1 cellular context compared by ENCODE assay signal in the genomic region with DNA sequence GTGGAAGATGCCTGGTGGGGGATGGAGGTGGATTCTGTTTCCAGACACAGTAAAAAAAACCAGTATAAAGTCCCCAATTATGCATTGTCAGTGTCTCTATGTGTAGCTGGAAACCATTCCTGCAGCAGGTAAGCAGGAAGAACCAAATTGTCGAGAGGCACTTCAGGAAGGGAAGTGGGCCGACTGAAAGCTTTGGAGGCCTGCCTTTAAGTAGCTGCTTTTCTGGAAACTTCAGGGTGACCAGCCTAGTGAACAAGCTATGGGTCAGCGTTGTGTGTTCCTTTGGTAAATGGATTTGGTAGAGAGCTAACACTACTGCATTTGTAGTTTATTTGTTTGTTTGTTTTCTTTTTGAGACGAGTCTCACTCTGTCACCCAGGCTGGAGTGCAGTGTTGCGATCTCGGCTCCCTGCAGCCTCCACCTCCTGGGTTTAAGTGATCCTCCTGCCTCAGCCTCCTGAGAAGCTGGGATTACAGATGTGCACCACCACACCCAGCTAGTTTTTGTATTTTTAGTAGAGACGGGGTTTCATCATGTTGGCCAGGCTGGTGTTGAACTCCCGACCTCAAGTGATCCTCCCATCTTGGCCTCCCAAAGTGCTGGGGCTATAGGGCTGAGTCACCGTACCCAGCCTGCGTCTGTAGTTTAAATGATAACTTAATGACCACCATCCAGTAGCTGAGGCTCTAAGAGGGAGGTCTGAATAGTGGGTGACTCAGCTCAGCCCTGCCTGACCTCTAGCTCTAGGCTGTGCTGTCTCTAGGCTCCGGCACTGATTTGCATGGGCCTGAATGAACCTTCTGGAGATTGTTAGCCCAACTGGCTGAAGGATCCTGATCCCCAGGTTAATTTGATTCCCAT.
A peak's percentile ranks its signal among the peaks of the same experiment; 100 is the strongest.
TF ChIP-seq lines count a peak whose summit lies in the region.

No MANE protein-coding gene starts in this region.

TF ChIP-seq in K562, 482 proteins besides CTCF, POLR2A, EP300 and RAD21 (continued from another document):
- TF ChIP-seq, protein P1, sequence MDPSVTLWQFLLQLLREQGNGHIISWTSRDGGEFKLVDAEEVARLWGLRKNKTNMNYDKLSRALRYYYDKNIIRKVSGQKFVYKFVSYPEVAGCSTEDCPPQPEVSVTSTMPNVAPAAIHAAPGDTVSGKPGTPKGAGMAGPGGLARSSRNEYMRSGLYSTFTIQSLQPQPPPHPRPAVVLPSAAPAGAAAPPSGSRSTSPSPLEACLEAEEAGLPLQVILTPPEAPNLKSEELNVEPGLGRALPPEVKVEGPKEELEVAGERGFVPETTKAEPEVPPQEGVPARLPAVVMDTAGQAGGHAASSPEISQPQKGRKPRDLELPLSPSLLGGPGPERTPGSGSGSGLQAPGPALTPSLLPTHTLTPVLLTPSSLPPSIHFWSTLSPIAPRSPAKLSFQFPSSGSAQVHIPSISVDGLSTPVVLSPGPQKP (CRISPR knock-in tag; IDR thresholded peaks at IDR 0.05), result no peak
- 0 out of 2 replicates have a peak, but pooled peaks have one; percentile 34 for TF ChIP-seq MYNN (IDR thresholded peaks at IDR 0.05)
- TF ChIP-seq MYNN (CRISPR knock-in tag; IDR thresholded peaks at IDR 0.05), result no peak
- TF ChIP-seq, protein P2, sequence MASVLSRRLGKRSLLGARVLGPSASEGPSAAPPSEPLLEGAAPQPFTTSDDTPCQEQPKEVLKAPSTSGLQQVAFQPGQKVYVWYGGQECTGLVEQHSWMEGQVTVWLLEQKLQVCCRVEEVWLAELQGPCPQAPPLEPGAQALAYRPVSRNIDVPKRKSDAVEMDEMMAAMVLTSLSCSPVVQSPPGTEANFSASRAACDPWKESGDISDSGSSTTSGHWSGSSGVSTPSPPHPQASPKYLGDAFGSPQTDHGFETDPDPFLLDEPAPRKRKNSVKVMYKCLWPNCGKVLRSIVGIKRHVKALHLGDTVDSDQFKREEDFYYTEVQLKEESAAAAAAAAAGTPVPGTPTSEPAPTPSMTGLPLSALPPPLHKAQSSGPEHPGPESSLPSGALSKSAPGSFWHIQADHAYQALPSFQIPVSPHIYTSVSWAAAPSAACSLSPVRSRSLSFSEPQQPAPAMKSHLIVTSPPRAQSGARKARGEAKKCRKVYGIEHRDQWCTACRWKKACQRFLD (CRISPR knock-in tag; IDR thresholded peaks at IDR 0.05), result peak; percentile 72; the same call in 1 of the 2 replicates
